Comparison of ENCODE assay signal across 21 cellular contexts in genomic region chr10:22740180-22740579, GRCh38. TPM values are rescaled to one million over a fixed set of nuclear protein-coding genes. Genes with fewer than 3 reads are reported as not detected.
DNase-seq lines count a peak whose midpoint lies in the region; ATAC-seq, FAIRE-seq and TF ChIP-seq lines count a peak whose summit lies in the region.
"Had no signal": no experiment of that assay in that cellular context is flagged by ENCODE, and none has a peak within 500 bp of the region (broad histone marks: within the 10 kb centered on the region; RNA-seq: fewer than 3 reads in every experiment).

No MANE protein-coding gene starts in this region.

- no TSS peak for BruUV-seq in K562 (replicated peaks; lab: Mats Ljungman, UMichigan)

- DNase-seq in EL (peak; percentile 19), K562 (ENCODE audit: extremely low read depth in 1 of 4, low spot score in 3 of 4) (no peak), iris pigment epithelial cell (ENCODE audit: low read depth) (peak; percentile 44), kidney (no peak), nucleus accumbens (lab: John Stamatoyannopoulos, UW) (no peak), AG20443 (ENCODE audit: low spot score) (no peak), GOT3 (lab: John Stamatoyannopoulos, UW) (no peak)
- DNase-seq: activated CD4-positive, CD25-positive, alpha-beta regulatory T cell treated with anti-CD3 and anti-CD28 coated beads, Interleukin-2, amount 50 U/mL, for 72 hours; activated naive CD4-positive, alpha-beta T cell treated with anti-CD3 and anti-CD28 coated beads for 36 hours; activated T-cell treated with anti-CD3 and anti-CD28 coated beads, Interleukin-2, amount 50 U/mL, for 24 hours; CD4-positive, alpha-beta T cell; DMS153; effector memory CD4-positive, alpha-beta T cell; H7; hippocampal formation; NCI-H1105; NCI-H524 had no signal

- CTCF ChIA-PET in K562 (lab: Yijun Ruan, JAX; ENCODE audit: low intra/inter-chr PET ratio): no interaction called here

- intact Hi-C loops in K562 (cut with micrococcal nuclease) (no loop called here), kidney (cut with DNase I) (no loop called here)

- no peaks in the 10 kb centered on the region for H3K27me3 ChIP-seq in Loucy (ENCODE audit: insufficient read depth, low read length, poor library complexity, severe bottlenecking)
- no peaks in the 10 kb centered on the region for H3K27me3 ChIP-seq in K562 (ENCODE audit: control insufficient read depth in 2 of 2, insufficient read depth in 2 of 2, low read length in 2 of 2)
- H3K27me3 ChIP-seq: suprapubic skin had no signal

- H3K9me2 ChIP-seq in Loucy (replicated peaks; ENCODE audit: low read depth, low read length): no peaks in the 10 kb centered on the region

- H3K79me2 ChIP-seq in Loucy (ENCODE audit: insufficient read depth, low read length): no peaks in the 10 kb centered on the region
- H3K79me2 ChIP-seq in K562 (ENCODE audit: control insufficient read depth, insufficient read depth, low read length): no peaks in the 10 kb centered on the region

- no peak overlapping the region for H2AFZ ChIP-seq in Loucy (ENCODE audit: low read length)
- no peak overlapping the region for H2AFZ ChIP-seq in K562 (ENCODE audit: low read depth, low read length)

- FAIRE-seq in K562 (lab: Jason Lieb, UNC): no peak
- FAIRE-seq in kidney (lab: Jason Lieb, UNC): no peak
- FAIRE-seq: keratinocyte had no signal

- H3K4me2 ChIP-seq in Loucy (ENCODE audit: low read depth, low read length, poor library complexity, severe bottlenecking) (no peak overlapping the region), K562 (ENCODE audit: insufficient read depth, low read length) (no peak overlapping the region)

- H3K9ac ChIP-seq in Loucy (ENCODE audit: low read depth, low read length, poor library complexity, severe bottlenecking): no peak overlapping the region
- H3K9ac ChIP-seq in K562 (ENCODE audit: insufficient read depth in 1 of 2, low read depth in 2 of 2, low read length in 2 of 2): no peak overlapping the region
- no peak overlapping the region for H3K9ac ChIP-seq in kidney (ENCODE audit: low read length in 2 of 2)

- in situ Hi-C loops in K562 (cut with MboI): no loop called here

- POLR2A ChIA-PET in K562 (lab: Yijun Ruan, JAX): interaction anchor here (1.2 kb wide), 1 partner anchor 9 kb away, joined by 3 read pairs; no protein-coding TSS in a partner anchor

- no peak overlapping the region for H3K4me3 ChIP-seq in Loucy (ENCODE audit: low read length, poor library complexity, severe bottlenecking)
- H3K4me3 ChIP-seq in K562: no peak overlapping the region
- no peak overlapping the region for H3K4me3 ChIP-seq in kidney (ENCODE audit: low read length in 2 of 2)
- H3K4me3 ChIP-seq: suprapubic skin had no signal

- TF ChIP-seq CTCF in Loucy (conservative IDR thresholded peaks at IDR 0.05; ENCODE audit: low read length) (peak; percentile 17), K562 (IDR thresholded peaks at IDR 0.05 in 2 of 3, conservative IDR thresholded peaks at IDR 0.05 in 1 of 3; ENCODE audit: insufficient read depth in 2 of 3, low read depth in 1 of 3, low read length in 3 of 3) (no peak), kidney (IDR thresholded peaks at IDR 0.05; ENCODE audit: borderline replicate concordance, extremely low read depth, insufficient read depth) (no peak)

- H3K4me1 ChIP-seq in Loucy (ENCODE audit: insufficient read depth, low read length, poor library complexity, severe bottlenecking) (no peaks in the 10 kb centered on the region), K562 (replicated peaks in 1 of 2; ENCODE audit: control insufficient read depth in 2 of 2, insufficient read depth in 2 of 2, low read length in 2 of 2) (peaks cover 0 to 26% of the 10 kb centered on the region in 2 experiments), kidney (ENCODE audit: control insufficient read depth in 1 of 2, insufficient read depth in 1 of 2, low read depth in 1 of 2, low read length in 2 of 2) (peaks cover 0 to 2% of the 10 kb centered on the region in 2 donors)
- H3K4me1 ChIP-seq: suprapubic skin had no signal

- no peaks in the 10 kb centered on the region for H4K20me1 ChIP-seq in Loucy (ENCODE audit: insufficient read depth, low read length, poor library complexity, severe bottlenecking)
- H4K20me1 ChIP-seq in K562 (replicated peaks; ENCODE audit: control insufficient read depth, insufficient read depth, low read length): no peaks in the 10 kb centered on the region

- 60% methylated on average over 2 of the region's 2 CpGs for WGBS in K562 (ENCODE audit: insufficient coverage, low coverage, missing lambda C conversion rate)

- H3K9me1 ChIP-seq in K562 (ENCODE audit: control insufficient read depth, insufficient read depth, low read length): no peaks in the 10 kb centered on the region

- H3K36me3 ChIP-seq in Loucy (ENCODE audit: insufficient read depth, low read length): no peaks in the 10 kb centered on the region
- no peaks in the 10 kb centered on the region for H3K36me3 ChIP-seq in K562 (ENCODE audit: control insufficient read depth, insufficient read depth, low read length)
- H3K36me3 ChIP-seq in kidney (ENCODE audit: control insufficient read depth in 1 of 2, insufficient read depth in 2 of 2, low read length in 2 of 2): no peaks in the 10 kb centered on the region
- H3K36me3 ChIP-seq: suprapubic skin had no signal

- H3K27ac ChIP-seq in K562 (ENCODE audit: extremely low read depth, low read depth, low read length) (no peak overlapping the region), kidney (ENCODE audit: low read depth in 2 of 2, low read length in 2 of 2) (no peak overlapping the region)
- H3K27ac ChIP-seq: suprapubic skin had no signal

- TF ChIP-seq POLR2A in K562 (conservative IDR thresholded peaks at IDR 0.05): no peak

- TF ChIP-seq EP300 in K562 (IDR thresholded peaks at IDR 0.05; ENCODE audit: low read length): no peak

- ATAC-seq in K562: no peak
- ATAC-seq: sciatic nerve had no signal

- TF ChIP-seq RAD21 in K562 (CRISPR knock-in tag; conservative IDR thresholded peaks at IDR 0.05 in 1 of 2, IDR thresholded peaks at IDR 0.05 in 1 of 2): peak in 1 of 2 experiments; percentile 7; a peak in 1 of 4 replicates

- H3F3A ChIP-seq in Loucy (ENCODE audit: low read depth): no peaks in the 10 kb centered on the region

- no peaks in the 10 kb centered on the region for H3K9me3 ChIP-seq in Loucy (ENCODE audit: insufficient read depth, low read depth, low read length)
- no peaks in the 10 kb centered on the region; the same call in 1 of the 2 replicates for H3K9me3 ChIP-seq in K562 (replicated peaks; ENCODE audit: control insufficient read depth, insufficient read depth, low read depth, low read length)
- H3K9me3 ChIP-seq in kidney (ENCODE audit: control insufficient read depth in 1 of 2, low read length in 2 of 2): no peaks in the 10 kb centered on the region
- H3K9me3 ChIP-seq: suprapubic skin had no signal

TF ChIP-seq in K562, 482 proteins besides CTCF, POLR2A, EP300 and RAD21:
- TF ChIP-seq USF1 (CRISPR knock-in tag; IDR thresholded peaks at IDR 0.05) (0 out of 2 replicates have a peak, but pooled peaks have one; percentile 28), FUS (optimal IDR thresholded peaks at IDR 0.05; ENCODE audit: low read depth, low read length) (no peak), SNAPC5 (CRISPR knock-in tag; IDR thresholded peaks at IDR 0.05) (no peak), JUN (IDR thresholded peaks at IDR 0.05; ENCODE audit: borderline replicate concordance, low read depth, low read length) (no peak), JUN (CRISPR knock-in tag; IDR thresholded peaks at IDR 0.05; ENCODE audit: borderline replicate concordance) (no peak), RFX1 (IDR thresholded peaks at IDR 0.05) (no peak), RBM25 (IDR thresholded peaks at IDR 0.05; ENCODE audit: low read depth, low read length, severe bottlenecking) (peak; percentile 61)
TF ChIP-seq in K562: peak in this region for 2.

RNA-seq across cellular contexts. Expression of gene PIP4K2A, which starts 25.8 kb away (rescaled TPM):
- 31.6 and 61.2 TPM in 2 replicates for total RNA-seq in K562 (2011; cell fraction: chromatin; rRNA removed; ENCODE audit: low replicate concordance)
- 22.7 and 26.6 TPM in 2 replicates for total RNA-seq in K562 (2011; cell fraction: nucleolus; rRNA removed)
- 30.2 and 39.5 TPM in 2 replicates for total RNA-seq in K562 (2011; cell fraction: nucleoplasm; rRNA removed)
- total RNA-seq in K562 (2014; rRNA removed) (61.5 and 75.1 TPM in 2 replicates), K562 (2014; rRNA removed; fragmentation: Illumina TruSeq; extraction: Trizol) (73.5 and 95.8 TPM in 2 replicates), K562 (2015; rRNA removed; fragmentation: Illumina TruSeq; extraction: Trizol) (110 and 117 TPM in 2 replicates), K562 (2021) (56.4 and 71.9 TPM in 2 replicates), kidney (54.6 TPM)
- polyA plus RNA-seq in K562 (2011; rRNA removed) (29.8 and 35.6 TPM in 2 replicates), K562 (2014; fragmentation: Illumina TruSeq; extraction: Trizol) (65.2 and 69.1 TPM in 2 replicates), K562 (2014; fragmentation: Nextera tagmentation; extraction: Ambion mirVana) (10 to 100 TPM; 64.8 to 87.2 TPM), K562 (2014; rRNA removed) (47.1 and 49.5 TPM in 2 replicates), kidney (ENCODE audit: insufficient read depth, low read depth, low replicate concordance) (12.2 TPM)
- polyA plus RNA-seq in K562 (2011; cell fraction: cytosol; rRNA removed): 14.8 and 25.0 TPM in 2 replicates
- 17.2 and 23.1 TPM in 2 replicates for polyA plus RNA-seq in K562 (2011; cell fraction: nucleus; rRNA removed)
- polyA plus RNA-seq in K562 (2012): 39.4 and 42.5 TPM in 2 replicates
- 62.2 and 65.1 TPM in 2 replicates for polyA minus RNA-seq in K562 (2011; rRNA and poly(A)+ RNA removed)
- polyA minus RNA-seq in K562 (2011; cell fraction: cytosol; rRNA and poly(A)+ RNA removed): 37.1 and 39.1 TPM in 2 replicates
- polyA minus RNA-seq in K562 (2011; cell fraction: nucleus; rRNA and poly(A)+ RNA removed): 21.7 and 45.1 TPM in 2 replicates

Comparison
In these comparisons a context has a peak if more than half of its experiments do, and no peak if none do; other contexts are left out.
1. DNase-seq: peak in EL (single experiment) and iris pigment epithelial cell (single experiment); none in K562 (0 of 4), kidney (single experiment), nucleus accumbens (0 of 56), AG20443 (single experiment) and GOT3 (single experiment).